ENCODE assay signal across 8 cellular contexts in the genomic region with DNA sequence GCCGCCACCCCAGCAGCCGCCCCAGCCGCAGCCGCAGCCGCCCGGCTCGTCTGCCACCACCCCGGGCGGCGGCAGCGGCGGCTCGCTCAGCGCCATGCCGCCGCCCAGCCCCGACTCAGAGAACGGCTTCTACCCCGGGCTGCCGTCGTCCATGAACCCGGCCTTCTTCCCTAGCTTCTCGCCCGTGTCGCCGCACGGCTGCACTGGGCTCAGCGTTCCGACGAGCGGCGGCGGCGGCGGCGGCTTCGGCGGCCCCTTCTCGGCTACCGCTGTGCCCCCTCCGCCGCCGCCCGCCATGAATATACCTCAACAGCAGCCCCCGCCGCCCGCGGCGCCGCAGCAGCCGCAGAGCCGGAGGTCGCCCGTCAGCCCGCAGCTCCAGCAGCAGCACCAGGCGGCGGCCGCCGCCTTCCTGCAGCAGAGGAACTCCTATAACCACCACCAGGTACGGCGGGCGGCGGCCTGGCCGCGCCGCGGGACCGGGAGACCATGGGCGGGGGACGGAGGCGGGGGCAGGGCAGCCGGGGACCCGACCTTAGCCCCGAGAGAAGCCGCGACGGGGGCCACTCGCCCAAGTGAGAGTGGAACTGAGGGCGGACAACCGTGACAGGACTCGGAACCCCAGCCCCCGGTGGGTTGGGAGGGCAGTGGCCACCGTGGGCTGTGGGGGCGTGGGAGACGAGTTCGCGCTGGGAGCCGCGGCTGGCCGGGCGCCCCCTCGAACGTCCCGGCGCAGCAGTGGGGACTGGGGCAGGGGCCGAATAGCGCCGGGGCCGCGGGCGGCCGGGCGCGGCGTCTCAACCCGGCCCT. TPM values are rescaled to one million over a fixed set of nuclear protein-coding genes. Genes with fewer than 3 reads are reported as not detected.
DNase-seq lines count a peak whose midpoint lies in the region; ATAC-seq and TF ChIP-seq lines count a peak whose summit lies in the region.

No MANE protein-coding gene starts in this region.

- no peak for TF ChIP-seq POLR2A in Peyer's patch (IDR thresholded peaks at IDR 0.05)

- peaks cover 20 to 46% (median 30%) of the 10 kb centered on the region in 11 experiments for H4K20me1 ChIP-seq in BLaER1 treated with 17β-estradiol and CSF1 and Interleukin-3, amounts not matched to agents 10 nM and 100 nM

- no peaks in the 10 kb centered on the region for H3K36me3 Mint-ChIP-seq in activated naive CD4-positive, alpha-beta T cell treated with anti-CD3 and anti-CD28 coated beads for 36 hours (ENCODE audit: low read depth)
- H3K36me3 Mint-ChIP-seq in type B pancreatic cell, result peaks cover 13% of the 10 kb centered on the region

- peak overlapping the region; percentile 92 to 99 (median 95) for H3K27ac ChIP-seq in BLaER1 treated with 17β-estradiol and CSF1 and Interleukin-3, amounts not matched to agents 10 nM and 100 nM
- H3K27ac ChIP-seq in Peyer's patch, result peak overlapping the region; percentile 99 to 100 (median 100)
- H3K27ac ChIP-seq in cardiac muscle cell, result peak overlapping the region; percentile 96
- peak overlapping the region; percentile 86 for H3K27ac ChIP-seq in parathyroid adenoma

- no peaks in the 10 kb centered on the region for H3K9me3 Mint-ChIP-seq in activated naive CD4-positive, alpha-beta T cell treated with anti-CD3 and anti-CD28 coated beads for 36 hours
- H3K9me3 Mint-ChIP-seq in type B pancreatic cell, result no peaks in the 10 kb centered on the region

- no peak for TF ChIP-seq CTCF in Peyer's patch (IDR thresholded peaks at IDR 0.05)
- no peak for TF ChIP-seq CTCF in cardiac muscle cell (IDR thresholded peaks at IDR 0.05; ENCODE audit: low read depth, low read length)
- no peak for TF ChIP-seq CTCF in parathyroid adenoma (IDR thresholded peaks at IDR 0.05)
- TF ChIP-seq CTCF in type B pancreatic cell (conservative IDR thresholded peaks at IDR 0.05), result no peak

- H3K4me3 Mint-ChIP-seq in activated naive CD4-positive, alpha-beta T cell treated with anti-CD3 and anti-CD28 coated beads for 36 hours, result peak overlapping the region; percentile 88
- peak overlapping the region; percentile 59 for H3K4me3 Mint-ChIP-seq in type B pancreatic cell

- H2AFZ ChIP-seq in parathyroid adenoma, result peak overlapping the region; percentile 38

- no peaks in the 10 kb centered on the region for H3K27me3 Mint-ChIP-seq in activated naive CD4-positive, alpha-beta T cell treated with anti-CD3 and anti-CD28 coated beads for 36 hours (ENCODE audit: low read depth)
- H3K27me3 Mint-ChIP-seq in type B pancreatic cell, result peaks cover 29% of the 10 kb centered on the region

- peaks cover 2% of the 10 kb centered on the region for H3K79me2 ChIP-seq in parathyroid adenoma

- DNase-seq in Peyer's patch (peak; percentile 54 to 75 (median 75)), cardiac muscle cell (ENCODE audit: low read depth in 1 of 2, low spot score in 1 of 2) (peak; percentile 29 to 58), type B pancreatic cell (ENCODE audit: extremely low spot score, unreplicated experiment) (peak; percentile 69), GF-D8 (lab: John Stamatoyannopoulos, UW) (no peak)
- DNase-seq in activated naive CD4-positive, alpha-beta T cell treated with anti-CD3 and anti-CD28 coated beads for 36 hours, result peak; percentile 50

- peaks cover 12% of the 10 kb centered on the region for H3K4me1 Mint-ChIP-seq in activated naive CD4-positive, alpha-beta T cell treated with anti-CD3 and anti-CD28 coated beads for 36 hours (ENCODE audit: low read depth)
- peaks cover 4% of the 10 kb centered on the region for H3K4me1 Mint-ChIP-seq in type B pancreatic cell (ENCODE audit: unreplicated experiment)

- H3K4me3 ChIP-seq in BLaER1 treated with 17β-estradiol and CSF1 and Interleukin-3, amounts not matched to agents 10 nM and 100 nM, result peak overlapping the region; percentile 80 to 100 (median 92)
- H3K4me3 ChIP-seq in Peyer's patch, result peak overlapping the region; percentile 73 to 96 (median 80)
- peak overlapping the region; percentile 87 for H3K4me3 ChIP-seq in cardiac muscle cell
- peak overlapping the region; percentile 97 for H3K4me3 ChIP-seq in parathyroid adenoma (ENCODE audit: low read depth, low read length)

- peak overlapping the region; percentile 53 for H3K27ac Mint-ChIP-seq in activated naive CD4-positive, alpha-beta T cell treated with anti-CD3 and anti-CD28 coated beads for 36 hours
- peak overlapping the region; percentile 88 for H3K27ac Mint-ChIP-seq in type B pancreatic cell

- peaks cover 0 to 21% (median 3%) of the 10 kb centered on the region in 11 experiments; a peak in 9 of 22 replicates for H3K36me3 ChIP-seq in BLaER1 treated with 17β-estradiol and CSF1 and Interleukin-3, amounts not matched to agents 10 nM and 100 nM
- peaks cover 0 to 4% (median 0%) of the 10 kb centered on the region in 3 donors for H3K36me3 ChIP-seq in Peyer's patch
- no peaks in the 10 kb centered on the region for H3K36me3 ChIP-seq in cardiac muscle cell
- no peaks in the 10 kb centered on the region for H3K36me3 ChIP-seq in parathyroid adenoma (ENCODE audit: control insufficient read depth, insufficient read depth, low read length)

- peaks cover 0 to 34% (median 29%) of the 10 kb centered on the region in 11 experiments; a peak in 19 of 22 replicates for H3K27me3 ChIP-seq in BLaER1 treated with 17β-estradiol and CSF1 and Interleukin-3, amounts not matched to agents 10 nM and 100 nM
- H3K27me3 ChIP-seq in Peyer's patch (no peaks in the 10 kb centered on the region), cardiac muscle cell (no peaks in the 10 kb centered on the region), parathyroid adenoma (ENCODE audit: control insufficient read depth, insufficient read depth, low read length) (no peaks in the 10 kb centered on the region)

- H3K9ac ChIP-seq in BLaER1 treated with 17β-estradiol and CSF1 and Interleukin-3, amounts not matched to agents 10 nM and 100 nM, result peak overlapping the region; percentile 90 to 99 (median 95)
- H3K9ac ChIP-seq in parathyroid adenoma, result peak overlapping the region; percentile 61

- H3K4me1 ChIP-seq in BLaER1 treated with 17β-estradiol and CSF1 and Interleukin-3, amounts not matched to agents 10 nM and 100 nM, result peaks cover 0 to 31% (median 19%) of the 10 kb centered on the region in 10 experiments; a peak in 18 of 20 replicates
- H3K4me1 ChIP-seq in Peyer's patch (peaks cover 0 to 14% (median 0%) of the 10 kb centered on the region in 4 donors), cardiac muscle cell (ENCODE audit: low read depth) (peaks cover 23% of the 10 kb centered on the region), parathyroid adenoma (no peaks in the 10 kb centered on the region)

- peak; percentile 2 for ATAC-seq in GM21717 (IDR thresholded peaks at IDR 0.05; ENCODE audit: unreplicated experiment)

- CTCF ChIA-PET in activated naive CD4-positive, alpha-beta T cell treated with anti-CD3 and anti-CD28 coated beads for 36 hours (lab: Charles Lee), result no interaction called here

- intact Hi-C loops in activated naive CD4-positive, alpha-beta T cell treated with anti-CD3 and anti-CD28 coated beads for 36 hours (cut with micrococcal nuclease), result loop anchor here (1.0 to 5.0 kb wide), 13 partner anchors 79 to 1477 kb away; partner anchors contain the start of gene TAPT1

- no peaks in the 10 kb centered on the region for H3K9me3 ChIP-seq in BLaER1 treated with 17β-estradiol and CSF1 and Interleukin-3, amounts not matched to agents 10 nM and 100 nM (replicated peaks in 1 of 11)
- no peaks in the 10 kb centered on the region for H3K9me3 ChIP-seq in Peyer's patch
- no peaks in the 10 kb centered on the region for H3K9me3 ChIP-seq in cardiac muscle cell (ENCODE audit: low read depth)
- no peaks in the 10 kb centered on the region for H3K9me3 ChIP-seq in parathyroid adenoma (ENCODE audit: control insufficient read depth, low read length)

- peak overlapping the region; percentile 82 to 99 (median 93) for H3K4me2 ChIP-seq in BLaER1 treated with 17β-estradiol and CSF1 and Interleukin-3, amounts not matched to agents 10 nM and 100 nM
- H3K4me2 ChIP-seq in parathyroid adenoma (ENCODE audit: low read length), result peak overlapping the region; percentile 47

RNA-seq across cellular contexts. Expression of gene CPEB2, which starts 1.8 kb away (rescaled TPM):
- total RNA-seq in Peyer's patch (10 to 100 TPM; 10.7 to 25.9 (median 19.8) TPM), cardiac muscle cell (8.6 and 17.4 TPM in 2 replicates), type B pancreatic cell (ENCODE audit: low replicate concordance) (12.5 and 32.0 TPM in 2 replicates)
- total RNA-seq in activated naive CD4-positive, alpha-beta T cell treated with anti-CD3 and anti-CD28 coated beads for 36 hours, result 1 to 10 TPM; 4.4 to 5.4 TPM
- polyA plus RNA-seq in cardiac muscle cell, result 7.5 and 13.1 TPM in 2 replicates
